Comparison of ENCODE assay signal across 23 cellular contexts in the genomic region with DNA sequence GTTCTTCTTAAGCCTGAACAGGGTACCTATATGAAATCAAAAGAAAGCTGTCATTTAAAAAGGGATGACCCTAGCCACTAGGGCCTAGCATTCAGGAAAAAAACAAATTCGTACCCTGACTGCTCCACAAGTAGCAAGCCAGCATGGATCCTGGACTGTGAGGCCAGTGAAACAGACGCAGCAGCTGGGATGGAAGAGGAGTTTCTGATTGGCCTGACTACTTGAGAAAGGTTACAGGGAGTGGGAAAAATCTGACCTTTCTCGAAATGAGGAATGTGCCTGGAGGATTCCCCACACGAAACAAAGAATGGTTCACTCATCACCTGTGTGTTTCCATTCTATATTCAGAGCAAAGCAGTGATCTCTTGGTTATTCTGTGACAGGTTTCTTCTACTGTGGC.
"Had no signal": no experiment of that assay in that cellular context is flagged by ENCODE, and none has a peak within 500 bp of the region (broad histone marks: within the 10 kb centered on the region; RNA-seq: fewer than 3 reads in every experiment).

No MANE protein-coding gene starts in this region.

- H3K4me1 ChIP-seq: esophagus squamous epithelium, left ventricle myocardium inferior had no signal

- H3K9me3 Mint-ChIP-seq: activated CD4-positive, alpha-beta memory T cell treated with anti-CD3 and anti-CD28 coated beads, Interleukin-2, amount 10 ng/mL, durations not matched to agents 7 days and 5 days; activated naive CD8-positive, alpha-beta T cell treated with anti-CD3 and anti-CD28 coated beads for 36 hours; activated T-helper 17 cell treated with anti-CD3 and anti-CD28 coated beads, Interleukin-2, amount 50 U/mL, for 72 hours; natural killer cell; T-helper 2 cell treated with Interferon-gamma antibody and Interleukin-4, amounts not matched to agents 5 μg/mL and 100 μg/mL, for 36 hours had no signal

- H3K27ac Mint-ChIP-seq: activated CD4-positive, alpha-beta memory T cell treated with anti-CD3 and anti-CD28 coated beads, Interleukin-2, amount 10 ng/mL, durations not matched to agents 7 days and 5 days; activated CD8-positive, alpha-beta memory T cell treated with anti-CD3 and anti-CD28 coated beads, Interleukin-2, amount 10 ng/mL, durations not matched to agents 7 days and 5 days; activated naive CD8-positive, alpha-beta T cell treated with anti-CD3 and anti-CD28 coated beads for 36 hours; activated T-helper 17 cell treated with anti-CD3 and anti-CD28 coated beads, Interleukin-2, amount 50 U/mL, for 72 hours; natural killer cell; T-helper 2 cell treated with Interferon-gamma antibody and Interleukin-4, amounts not matched to agents 5 μg/mL and 100 μg/mL, for 36 hours had no signal

- H3K27ac ChIP-seq: esophagus squamous epithelium, left ventricle myocardium inferior, tibial nerve had no signal

- ATAC-seq: activated CD8-positive, alpha-beta memory T cell treated with anti-CD3 and anti-CD28 coated beads, Interleukin-2, amount 10 ng/mL, durations not matched to agents 7 days and 5 days; activated T-helper 17 cell treated with anti-CD3 and anti-CD28 coated beads, Interleukin-2, amount 50 U/mL, for 72 hours; natural killer cell had no signal

- H3K4me3 Mint-ChIP-seq: activated CD4-positive, alpha-beta memory T cell treated with anti-CD3 and anti-CD28 coated beads, Interleukin-2, amount 10 ng/mL, durations not matched to agents 7 days and 5 days; activated CD8-positive, alpha-beta memory T cell treated with anti-CD3 and anti-CD28 coated beads, Interleukin-2, amount 10 ng/mL, durations not matched to agents 7 days and 5 days; activated naive CD8-positive, alpha-beta T cell treated with anti-CD3 and anti-CD28 coated beads for 36 hours; activated T-helper 17 cell treated with anti-CD3 and anti-CD28 coated beads, Interleukin-2, amount 50 U/mL, for 72 hours; natural killer cell; T-helper 2 cell treated with Interferon-gamma antibody and Interleukin-4, amounts not matched to agents 5 μg/mL and 100 μg/mL, for 36 hours had no signal

- H3K27me3 ChIP-seq: esophagus squamous epithelium, tibial nerve had no signal

- H3K36me3 Mint-ChIP-seq: activated CD8-positive, alpha-beta memory T cell treated with anti-CD3 and anti-CD28 coated beads, Interleukin-2, amount 10 ng/mL, durations not matched to agents 7 days and 5 days; activated naive CD8-positive, alpha-beta T cell treated with anti-CD3 and anti-CD28 coated beads for 36 hours; natural killer cell had no signal

- H3K9me3 ChIP-seq: esophagus squamous epithelium, left ventricle myocardium inferior, tibial nerve had no signal

- H3K4me3 ChIP-seq: esophagus squamous epithelium, left ventricle myocardium inferior, tibial nerve had no signal

- H3K4me1 Mint-ChIP-seq: activated CD4-positive, alpha-beta memory T cell treated with anti-CD3 and anti-CD28 coated beads, Interleukin-2, amount 10 ng/mL, durations not matched to agents 7 days and 5 days; activated CD8-positive, alpha-beta memory T cell treated with anti-CD3 and anti-CD28 coated beads, Interleukin-2, amount 10 ng/mL, durations not matched to agents 7 days and 5 days; activated naive CD8-positive, alpha-beta T cell treated with anti-CD3 and anti-CD28 coated beads for 36 hours; activated T-helper 17 cell treated with anti-CD3 and anti-CD28 coated beads, Interleukin-2, amount 50 U/mL, for 72 hours; natural killer cell had no signal

- H3K36me3 ChIP-seq: esophagus squamous epithelium, left ventricle myocardium inferior, tibial nerve had no signal

- DNase-seq: activated CD4-positive, alpha-beta memory T cell treated with anti-CD3 and anti-CD28 coated beads, Interleukin-2, amount 10 ng/mL, durations not matched to agents 7 days and 5 days; activated CD4-positive, alpha-beta T cell treated with anti-CD3 and anti-CD28 coated beads for 48 hours; activated CD4-positive, CD25-positive, alpha-beta regulatory T cell; activated CD8-positive, alpha-beta memory T cell treated with anti-CD3 and anti-CD28 coated beads, Interleukin-2, amount 10 ng/mL, durations not matched to agents 7 days and 5 days; activated naive CD4-positive, alpha-beta T cell; activated naive CD8-positive, alpha-beta T cell treated with anti-CD3 and anti-CD28 coated beads for 36 hours; activated T-cell treated with anti-CD3 and anti-CD28 coated beads, Interleukin-2, amount 50 U/mL, for 1 hour; amniotic stem cell; effector memory CD4-positive, alpha-beta T cell; esophagus squamous epithelium; foreskin fibroblast; hypothalamus; left ventricle myocardium inferior; natural killer cell; occipital lobe; posterior cingulate gyrus; stimulated activated CD4-positive, alpha-beta T cell treated with anti-CD3 and anti-CD28 coated beads, Interleukin-12 subunit alpha, Interleukin-12 subunit beta, amount 100 ng/mL, for 4 hours; stimulated activated CD4-positive, alpha-beta T cell treated with anti-CD3 and anti-CD28 coated beads, Interleukin-1b, Interleukin-23, amount 100 ng/mL, for 48 hours; stimulated activated CD8-positive, alpha-beta memory T cell treated with anti-CD3 and anti-CD28 coated beads, Interleukin-4, amount 100 ng/mL, for 48 hours; stimulated activated naive CD4-positive, alpha-beta T cell had no signal
